37 cellular contexts compared by ENCODE assay signal in the genomic region with DNA sequence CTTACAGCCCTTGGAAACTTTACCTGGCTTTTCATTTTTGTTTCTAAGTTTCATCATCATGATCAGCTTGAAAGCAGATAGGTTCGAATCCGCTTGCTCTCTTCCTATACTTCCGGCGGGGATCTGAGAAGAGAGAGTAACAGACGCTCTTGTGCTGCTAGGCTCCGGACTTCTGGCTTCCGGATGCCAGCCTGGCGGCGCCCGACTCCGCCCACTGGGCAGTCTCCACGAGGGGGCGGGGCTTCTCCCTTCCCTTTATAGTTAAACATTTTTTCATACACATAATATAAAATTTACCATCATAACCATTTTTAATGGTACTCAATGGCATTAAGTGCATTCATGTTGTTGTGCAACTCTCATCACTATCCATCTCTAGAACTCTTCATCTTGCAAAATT.
"Had no signal": no experiment of that assay in that cellular context is flagged by ENCODE, and none has a peak within 500 bp of the region (broad histone marks: within the 10 kb centered on the region; RNA-seq: fewer than 3 reads in every experiment).

No MANE protein-coding gene starts in this region.

- H3K27me3 Mint-ChIP-seq: activated naive CD4-positive, alpha-beta T cell treated with anti-CD3 and anti-CD28 coated beads, Interleukin-2, amount 10 ng/mL, durations not matched to agents 7 days and 5 days; activated naive CD4-positive, alpha-beta T cell treated with anti-CD3 and anti-CD28 coated beads, Interleukin-2, amount 50 U/mL, for 24 hours; activated naive CD8-positive, alpha-beta T cell; activated naive CD8-positive, alpha-beta T cell treated with anti-CD3 and anti-CD28 coated beads for 36 hours; activated naive CD8-positive, alpha-beta T cell treated with anti-CD3 and anti-CD28 coated beads, Interleukin-2, amount 10 ng/mL, durations not matched to agents 7 days and 5 days; activated naive CD8-positive, alpha-beta T cell treated with anti-CD3 and anti-CD28 coated beads, Interleukin-2, amount 50 U/mL, for 24 hours; activated T-cell treated with anti-CD3 and anti-CD28 coated beads, Interleukin-2, amount 50 U/mL, for 24 hours; activated T-helper 17 cell treated with anti-CD3 and anti-CD28 coated beads, Interleukin-2, amount 50 U/mL, for 72 hours; brain had no signal

- H3K9me3 ChIP-seq: adrenal gland, ascending aorta, body of pancreas, breast epithelium had no signal

- H3K4me1 Mint-ChIP-seq: activated naive CD4-positive, alpha-beta T cell treated with anti-CD3 and anti-CD28 coated beads, Interleukin-2, amount 10 ng/mL, durations not matched to agents 7 days and 5 days; activated naive CD4-positive, alpha-beta T cell treated with anti-CD3 and anti-CD28 coated beads, Interleukin-2, amount 50 U/mL, for 24 hours; activated naive CD8-positive, alpha-beta T cell treated with anti-CD3 and anti-CD28 coated beads for 36 hours; activated naive CD8-positive, alpha-beta T cell treated with anti-CD3 and anti-CD28 coated beads, Interleukin-2, amount 10 ng/mL, durations not matched to agents 7 days and 5 days; activated T-helper 17 cell treated with anti-CD3 and anti-CD28 coated beads, Interleukin-2, amount 50 U/mL, for 72 hours; brain had no signal

- H3K9me3 Mint-ChIP-seq: activated naive CD4-positive, alpha-beta T cell treated with anti-CD3 and anti-CD28 coated beads for 36 hours; activated naive CD4-positive, alpha-beta T cell treated with anti-CD3 and anti-CD28 coated beads, Interleukin-2, amount 10 ng/mL, durations not matched to agents 7 days and 5 days; activated naive CD4-positive, alpha-beta T cell treated with anti-CD3 and anti-CD28 coated beads, Interleukin-2, amount 50 U/mL, for 72 hours; activated naive CD8-positive, alpha-beta T cell treated with anti-CD3 and anti-CD28 coated beads for 36 hours; activated naive CD8-positive, alpha-beta T cell treated with anti-CD3 and anti-CD28 coated beads, Interleukin-2, amount 10 ng/mL, durations not matched to agents 7 days and 5 days; activated naive CD8-positive, alpha-beta T cell treated with anti-CD3 and anti-CD28 coated beads, Interleukin-2, amount 50 U/mL, for 24 hours; activated T-cell treated with anti-CD3 and anti-CD28 coated beads, Interleukin-2, amount 50 U/mL, for 24 hours; activated T-helper 1 cell treated with anti-CD3 and anti-CD28 coated beads, Interleukin-12 subunit alpha, Interleukin-12 subunit beta, Interleukin-2, Interleukin-4 antibody, amounts not matched to agents 30 ng/mL and 10 ng/mL and 1 ng/mL, durations not matched to agents 14 hours and 24 hours and 36 hours; activated T-helper 17 cell treated with anti-CD3 and anti-CD28 coated beads, Interleukin-2, amount 50 U/mL, for 72 hours; activated T-helper 2 cell treated with anti-CD3 and anti-CD28 coated beads, Interferon-gamma antibody, Interleukin-2, Interleukin-4, amounts not matched to agents 10 μg/mL and 5 μg/mL and 100 μg/mL, durations not matched to agents 14 hours and 24 hours and 36 hours; brain had no signal

- H3K27ac Mint-ChIP-seq: activated naive CD4-positive, alpha-beta T cell treated with anti-CD3 and anti-CD28 coated beads for 36 hours; activated naive CD4-positive, alpha-beta T cell treated with anti-CD3 and anti-CD28 coated beads, Interleukin-2, amount 10 ng/mL, durations not matched to agents 7 days and 5 days; activated naive CD4-positive, alpha-beta T cell treated with anti-CD3 and anti-CD28 coated beads, Interleukin-2, amount 50 U/mL, for 24 hours; activated naive CD4-positive, alpha-beta T cell treated with anti-CD3 and anti-CD28 coated beads, Interleukin-2, amount 50 U/mL, for 72 hours; activated naive CD8-positive, alpha-beta T cell; activated naive CD8-positive, alpha-beta T cell treated with anti-CD3 and anti-CD28 coated beads for 36 hours; activated naive CD8-positive, alpha-beta T cell treated with anti-CD3 and anti-CD28 coated beads, Interleukin-2, amount 10 ng/mL, durations not matched to agents 7 days and 5 days; activated naive CD8-positive, alpha-beta T cell treated with anti-CD3 and anti-CD28 coated beads, Interleukin-2, amount 50 U/mL, for 24 hours; activated T-cell treated with anti-CD3 and anti-CD28 coated beads, Interleukin-2, amount 50 U/mL, for 24 hours; activated T-cell treated with anti-CD3 and anti-CD28 coated beads, Interleukin-2, amount 50 U/mL, for 72 hours; activated T-helper 1 cell treated with anti-CD3 and anti-CD28 coated beads, Interleukin-12 subunit alpha, Interleukin-12 subunit beta, Interleukin-2, Interleukin-4 antibody, amounts not matched to agents 30 ng/mL and 10 ng/mL and 1 ng/mL, durations not matched to agents 14 hours and 24 hours and 36 hours; activated T-helper 17 cell treated with anti-CD3 and anti-CD28 coated beads, Interleukin-2, amount 50 U/mL, for 72 hours; activated T-helper 2 cell treated with anti-CD3 and anti-CD28 coated beads, Interferon-gamma antibody, Interleukin-2, Interleukin-4, amounts not matched to agents 10 μg/mL and 5 μg/mL and 100 μg/mL, durations not matched to agents 14 hours and 24 hours and 36 hours; brain had no signal

- DNase-seq: activated effector memory CD4-positive, alpha-beta T cell treated with anti-CD3 and anti-CD28 coated beads, Interleukin-2, amount 50 U/mL, for 16 hours; activated effector memory CD4-positive, alpha-beta T cell treated with Interleukin-2 at 50 U/mL for 16 hours; activated gamma-delta T cell; activated gamma-delta T cell treated with Interleukin-2 at 50 U/mL for 16 hours; activated naive CD4-positive, alpha-beta T cell; activated naive CD4-positive, alpha-beta T cell treated with anti-CD3 and anti-CD28 coated beads for 36 hours; activated naive CD4-positive, alpha-beta T cell treated with anti-CD3 and anti-CD28 coated beads, Interleukin-2, amount 10 ng/mL, durations not matched to agents 7 days and 5 days; activated naive CD4-positive, alpha-beta T cell treated with anti-CD3 and anti-CD28 coated beads, Interleukin-2, amount 50 U/mL, for 16 hours; activated naive CD4-positive, alpha-beta T cell treated with Interleukin-2 at 50 U/mL for 16 hours; activated naive CD8-positive, alpha-beta T cell treated with anti-CD3 and anti-CD28 coated beads for 36 hours; activated naive CD8-positive, alpha-beta T cell treated with anti-CD3 and anti-CD28 coated beads, Interleukin-2, amount 10 ng/mL, durations not matched to agents 7 days and 5 days; activated naive CD8-positive, alpha-beta T cell treated with anti-CD3 and anti-CD28 coated beads, Interleukin-2, amount 50 U/mL, for 24 hours; activated T-cell treated with anti-CD3 and anti-CD28 coated beads, Interleukin-2, amount 50 U/mL, for 1 hour; activated T-cell treated with anti-CD3 and anti-CD28 coated beads, Interleukin-2, amount 50 U/mL, for 24 hours; activated T-cell treated with anti-CD3 and anti-CD28 coated beads, Interleukin-2, amount 50 U/mL, for 4 hours; activated T-cell treated with anti-CD3 and anti-CD28 coated beads, Interleukin-2, amount 50 U/mL, for 48 hours; activated T-cell treated with anti-CD3 and anti-CD28 coated beads, Interleukin-2, amount 50 U/mL, for 72 hours; adrenal gland; amniotic stem cell; amygdala; anterior cingulate cortex; aorta; body of pancreas; brain microvascular endothelial cell; caudate nucleus; central memory CD4-positive, alpha-beta T cell; cerebellar nuclear complex had no signal

- H3K27me3 ChIP-seq: adrenal gland, ascending aorta, body of pancreas, brain microvascular endothelial cell, breast epithelium, cardiac muscle cell had no signal

- H3K36me3 ChIP-seq: brain microvascular endothelial cell, breast epithelium had no signal

- ATAC-seq: activated naive CD4-positive, alpha-beta T cell treated with anti-CD3 and anti-CD28 coated beads, Interleukin-2, amount 50 U/mL, for 72 hours; activated naive CD8-positive, alpha-beta T cell treated with anti-CD3 and anti-CD28 coated beads, Interleukin-2, amount 50 U/mL, for 24 hours; activated T-cell treated with anti-CD3 and anti-CD28 coated beads, Interleukin-2, amount 50 U/mL, for 4 hours; activated T-cell treated with anti-CD3 and anti-CD28 coated beads, Interleukin-2, amount 50 U/mL, for 72 hours; activated T-helper 17 cell treated with anti-CD3 and anti-CD28 coated beads, Interleukin-2, amount 50 U/mL, for 72 hours; body of pancreas had no signal

- H3K4me3 Mint-ChIP-seq: activated naive CD4-positive, alpha-beta T cell treated with anti-CD3 and anti-CD28 coated beads for 36 hours; activated naive CD4-positive, alpha-beta T cell treated with anti-CD3 and anti-CD28 coated beads, Interleukin-2, amount 10 ng/mL, durations not matched to agents 7 days and 5 days; activated naive CD4-positive, alpha-beta T cell treated with anti-CD3 and anti-CD28 coated beads, Interleukin-2, amount 50 U/mL, for 24 hours; activated naive CD8-positive, alpha-beta T cell; activated naive CD8-positive, alpha-beta T cell treated with anti-CD3 and anti-CD28 coated beads for 36 hours; activated naive CD8-positive, alpha-beta T cell treated with anti-CD3 and anti-CD28 coated beads, Interleukin-2, amount 10 ng/mL, durations not matched to agents 7 days and 5 days; activated naive CD8-positive, alpha-beta T cell treated with anti-CD3 and anti-CD28 coated beads, Interleukin-2, amount 50 U/mL, for 24 hours; activated T-cell treated with anti-CD3 and anti-CD28 coated beads, Interleukin-2, amount 50 U/mL, for 24 hours; activated T-cell treated with anti-CD3 and anti-CD28 coated beads, Interleukin-2, amount 50 U/mL, for 4 hours; activated T-cell treated with anti-CD3 and anti-CD28 coated beads, Interleukin-2, amount 50 U/mL, for 72 hours; activated T-helper 1 cell treated with anti-CD3 and anti-CD28 coated beads, Interleukin-12 subunit alpha, Interleukin-12 subunit beta, Interleukin-2, Interleukin-4 antibody, amounts not matched to agents 30 ng/mL and 10 ng/mL and 1 ng/mL, durations not matched to agents 14 hours and 24 hours and 36 hours; activated T-helper 17 cell treated with anti-CD3 and anti-CD28 coated beads, Interleukin-2, amount 50 U/mL, for 72 hours; brain had no signal

- H3K4me3 ChIP-seq: adrenal gland, ascending aorta, body of pancreas, breast epithelium, cardiac muscle cell had no signal

- H3K27ac ChIP-seq: adrenal gland, ascending aorta, body of pancreas, brain microvascular endothelial cell, breast epithelium, cardiac muscle cell had no signal
